ENCODE assay signal across 8 cellular contexts in genomic region chr12:62933220-62933870, GRCh38. TPM values are rescaled to one million over a fixed set of nuclear protein-coding genes. Genes with fewer than 3 reads are reported as not detected.
DNase-seq lines count a peak whose midpoint lies in the region; ATAC-seq, FAIRE-seq and TF ChIP-seq lines count a peak whose summit lies in the region.

No MANE protein-coding gene starts in this region.

- no peaks in the 10 kb centered on the region for H3K9me3 Mint-ChIP-seq in GM23338

- peaks cover 61% of the 10 kb centered on the region for H3K4me1 ChIP-seq in GM23338 (ENCODE audit: insufficient read depth)
- peaks cover 7 to 28% (median 19%) of the 10 kb centered on the region in 4 donors for H3K4me1 ChIP-seq in esophagus muscularis mucosa
- H3K4me1 ChIP-seq in muscle layer of colon (ENCODE audit: insufficient read depth, low read length) = peaks cover 9% of the 10 kb centered on the region
- no peaks in the 10 kb centered on the region for H3K4me1 ChIP-seq in aorta (ENCODE audit: control insufficient read depth in 1 of 2, insufficient read depth in 2 of 2, low read length in 2 of 2)

- no peaks in the 10 kb centered on the region for H3K36me3 Mint-ChIP-seq in GM23338 (ENCODE audit: low read depth)

- peak overlapping the region; percentile 23 for H2AFZ ChIP-seq in GM23338

- H3K9me2 ChIP-seq in GM23338 (ENCODE audit: insufficient read depth) = no peaks in the 10 kb centered on the region

- ATAC-seq in GM23338 (peak; percentile 75), aorta (ENCODE audit: low FRiP score) (no peak), HG03354 (IDR thresholded peaks at IDR 0.05; ENCODE audit: poor library complexity, severe bottlenecking, unreplicated experiment) (no peak)

- H4K20me1 ChIP-seq in GM23338 (replicated peaks; ENCODE audit: insufficient read depth) = no peaks in the 10 kb centered on the region

- no peak for TF ChIP-seq CTCF in GM23338 (conservative IDR thresholded peaks at IDR 0.05; ENCODE audit: low read depth in 2 of 2)
- TF ChIP-seq CTCF in esophagus muscularis mucosa (IDR thresholded peaks at IDR 0.05) = no peak

- WGBS in esophagus muscularis mucosa = under 1% methylated on average over 22 of the region's 22 CpGs
- 0 to 1% methylated on average over 22 of the region's 22 CpGs for WGBS in aorta, 2 donors

- peak overlapping the region; percentile 37; the same call in 1 of the 2 replicates for H3K27ac ChIP-seq in GM23338 (ENCODE audit: low read depth)
- no peak overlapping the region for H3K27ac ChIP-seq in esophagus muscularis mucosa (replicated peaks in 1 of 4)
- no peak overlapping the region for H3K27ac ChIP-seq in muscle layer of colon (ENCODE audit: low read depth, low read length)
- no peak overlapping the region for H3K27ac ChIP-seq in aorta (ENCODE audit: low read depth in 1 of 2, low read length in 2 of 2)

- H3K9me3 ChIP-seq in esophagus muscularis mucosa (no peaks in the 10 kb centered on the region), muscle layer of colon (ENCODE audit: low read length) (no peaks in the 10 kb centered on the region), aorta (ENCODE audit: control insufficient read depth, low read length) (no peaks in the 10 kb centered on the region)

- H3K27ac Mint-ChIP-seq in GM23338 = no peak overlapping the region

- peak overlapping the region; percentile 97 for H3K4me3 Mint-ChIP-seq in GM23338

- no peak for TF ChIP-seq POLR2A in esophagus muscularis mucosa (IDR thresholded peaks at IDR 0.05; ENCODE audit: low read depth)

- H3K4me2 ChIP-seq in GM23338 = peak overlapping the region; percentile 95

- peaks cover 55% of the 10 kb centered on the region for H3K4me1 Mint-ChIP-seq in GM23338

- H3K4me3 ChIP-seq in GM23338 (peak overlapping the region; percentile 83), esophagus muscularis mucosa (peak overlapping the region; percentile 68 to 81 (median 76)), muscle layer of colon (ENCODE audit: low read depth in 1 of 2, low read length in 2 of 2) (peak overlapping the region; percentile 60 to 83), aorta (ENCODE audit: low read length in 2 of 2) (peak overlapping the region; percentile 56 to 70)

- FAIRE-seq in A204.1 (lab: Jason Lieb, UNC) = peak; percentile 86

- DNase-seq in GM23338 (ENCODE audit: low spot score) (peak; percentile 90), RPMI8226 (peak; percentile 61), esophagus muscularis mucosa (ENCODE audit: extremely low spot score) (no peak), aorta (peak in 1 of 2 donors; percentile 52), GM19240 (ENCODE audit: insufficient read length, low spot score) (no peak)

- H3K27me3 Mint-ChIP-seq in GM23338 (ENCODE audit: insufficient read depth, low read depth, poor library complexity) = peaks cover 10% of the 10 kb centered on the region

- H3K9ac ChIP-seq in muscle layer of colon (ENCODE audit: low read length) = no peak overlapping the region

- TF ChIP-seq EP300 in esophagus muscularis mucosa (IDR thresholded peaks at IDR 0.05) = no peak

- peaks cover 52% of the 10 kb centered on the region for H3K79me2 ChIP-seq in GM23338 (replicated peaks; ENCODE audit: insufficient read depth)

- H3F3A ChIP-seq in GM23338 (replicated peaks; ENCODE audit: low read depth) = no peaks in the 10 kb centered on the region

- intact Hi-C loops in esophagus muscularis mucosa (cut with DNase I) = no loop called here
- intact Hi-C loops in aorta (cut with DNase I) = loop anchor here (5.0 to 10.0 kb wide), 4 partner anchors 66 to 119 kb away; no protein-coding TSS in a partner anchor

- no peaks in the 10 kb centered on the region for H3K36me3 ChIP-seq in GM23338 (ENCODE audit: insufficient read depth)
- no peaks in the 10 kb centered on the region for H3K36me3 ChIP-seq in esophagus muscularis mucosa
- no peaks in the 10 kb centered on the region for H3K36me3 ChIP-seq in muscle layer of colon (ENCODE audit: insufficient read depth, low read length)
- no peaks in the 10 kb centered on the region for H3K36me3 ChIP-seq in aorta (ENCODE audit: control insufficient read depth in 1 of 2, insufficient read depth in 2 of 2, low read length in 1 of 2)

- H3K27me3 ChIP-seq in GM23338 (ENCODE audit: insufficient read depth) = no peaks in the 10 kb centered on the region
- peaks cover 0 to 10% (median 0%) of the 10 kb centered on the region in 4 donors for H3K27me3 ChIP-seq in esophagus muscularis mucosa
- H3K27me3 ChIP-seq in muscle layer of colon (ENCODE audit: control insufficient read depth in 1 of 2, insufficient read depth in 2 of 2, low read length in 2 of 2) = peaks cover 5 to 9% of the 10 kb centered on the region in 2 donors
- H3K27me3 ChIP-seq in aorta (ENCODE audit: control insufficient read depth in 1 of 2, insufficient read depth in 2 of 2, low read length in 1 of 2) = no peaks in the 10 kb centered on the region

TF ChIP-seq in GM23338, 12 proteins besides CTCF, POLR2A, EP300 and RAD21:
- peak; percentile 66 for TF ChIP-seq POLR2AphosphoS5 (IDR thresholded peaks at IDR 0.05; ENCODE audit: low read depth)
- no peak for TF ChIP-seq REST (IDR thresholded peaks at IDR 0.05; ENCODE audit: unreplicated experiment)

RNA-seq across cellular contexts. Expression of gene PPM1H, which starts 1.6 kb away (rescaled TPM):
- total RNA-seq in GM23338 (2014; rRNA removed; shearing (Covaris generic)) = 41.2 and 41.3 TPM in 2 replicates
- polyA plus RNA-seq in GM23338 (2016; fragmentation: Nextera tagmentation; extraction: Ambion mirVana) = 11.3 and 11.4 TPM in 2 replicates
- total RNA-seq in esophagus muscularis mucosa = 1 to 10 TPM in 3 of 4 donors, under 1 TPM in 1; 0.83 to 3.0 (median 2.3) TPM
- 1 to 10 TPM; 5.0 to 9.3 TPM for total RNA-seq in aorta
- 1 to 10 TPM; 1.3 to 2.4 TPM for polyA plus RNA-seq in aorta

Comparison
In these comparisons a context has a peak if more than half of its experiments do, and no peak if none do; other contexts are left out.
1. DNase-seq: peak in GM23338 (single experiment) and RPMI8226 (single experiment); none in esophagus muscularis mucosa (single experiment) and GM19240 (single experiment).
2. Peak in every context shown above with its lines, with median percentiles within 50 percentile points of each other: H3K4me3 ChIP-seq.